8 cellular contexts compared by ENCODE assay signal in the genomic region with DNA sequence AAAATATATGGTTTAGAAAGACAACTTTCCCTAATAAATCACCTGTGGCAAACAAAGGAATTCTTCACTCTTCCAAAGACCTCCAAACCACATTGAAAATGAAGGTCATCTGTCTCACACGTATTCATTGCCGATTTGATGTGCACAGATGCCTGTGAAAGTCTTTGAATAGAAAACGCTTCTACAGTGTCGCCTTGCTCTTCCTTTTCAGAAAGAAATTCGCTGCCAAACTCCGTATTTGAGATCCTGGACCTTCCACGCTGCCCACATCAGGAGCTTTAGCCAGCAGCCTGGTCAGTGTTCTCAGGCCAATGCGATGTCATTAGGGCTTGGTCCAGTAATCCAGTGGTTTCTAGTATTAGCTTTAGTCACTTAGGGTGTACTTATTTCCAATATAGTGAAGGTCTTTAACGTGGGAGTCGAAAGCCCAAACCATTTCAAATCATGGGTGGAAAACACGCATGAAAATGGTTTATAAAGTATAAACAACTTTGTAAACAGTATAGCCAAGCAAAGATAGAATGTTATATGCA. TPM values are rescaled to one million over a fixed set of nuclear protein-coding genes. Genes with fewer than 3 reads are reported as not detected.
DNase-seq lines count a peak whose midpoint lies in the region; TF ChIP-seq lines count a peak whose summit lies in the region.

No MANE protein-coding gene starts in this region.

- peak overlapping the region; percentile 80 for H3K4me2 ChIP-seq in GM23248 (ENCODE audit: unreplicated experiment)
- H3K4me2 ChIP-seq in skeletal muscle satellite cell (ENCODE audit: low read length): peak overlapping the region; percentile 83

- peak; percentile 36 for DNase-seq in GM23248
- DNase-seq in left ventricle myocardium inferior: no peak
- DNase-seq in pons (ENCODE audit: low spot score): no peak
- DNase-seq in kidney glomerular epithelial cell (lab: John Stamatoyannopoulos, UW): no peak
- no peak for DNase-seq in DMS 273 treated with DMSO at 0.1 percent for 48 hours (lab: John Stamatoyannopoulos, UW)
- no peak for DNase-seq in activated effector memory CD4-positive, alpha-beta T cell treated with Interleukin-2 at 50 U/mL for 16 hours

- H3F3A ChIP-seq in GM23248 (ENCODE audit: insufficient read depth): 0 out of 2 replicates have a peak, but pooled peaks cover under 1% of the 10 kb centered on the region

- peak overlapping the region; percentile 89 for H2AFZ ChIP-seq in GM23248

- no peaks in the 10 kb centered on the region for H3K4me1 ChIP-seq in GM23248 (ENCODE audit: insufficient read depth)
- H3K4me1 ChIP-seq in left ventricle myocardium inferior: peaks cover 10% of the 10 kb centered on the region
- peaks cover 12% of the 10 kb centered on the region for H3K4me1 ChIP-seq in skeletal muscle satellite cell (ENCODE audit: control insufficient read depth, insufficient read depth, low read length)

- H3K9me3 ChIP-seq in GM23248 (ENCODE audit: low read depth) (no peaks in the 10 kb centered on the region), left ventricle myocardium inferior (replicated peaks) (no peaks in the 10 kb centered on the region), skeletal muscle satellite cell (replicated peaks; ENCODE audit: low read length) (no peaks in the 10 kb centered on the region)

- TF ChIP-seq CTCF in WI38 (IDR thresholded peaks at IDR 0.05; ENCODE audit: low read depth, low read length) (no peak), left ventricle myocardium inferior (IDR thresholded peaks at IDR 0.05; ENCODE audit: borderline replicate concordance) (no peak)

- intact Hi-C loops in left ventricle myocardium inferior (cut with micrococcal nuclease): no loop called here

- in situ Hi-C loops in GM23248 (cut with MboI): no loop called here

- H4K20me1 ChIP-seq in GM23248 (ENCODE audit: insufficient read depth): no peaks in the 10 kb centered on the region

- H3K27ac ChIP-seq in GM23248 (no peak overlapping the region), left ventricle myocardium inferior (replicated peaks) (peak overlapping the region; percentile 68)

- 49 to 55% methylated on average over 11 of the region's 11 CpGs for WGBS in GM23248 (ENCODE audit: low coverage in 1 of 2, low lambda C conversion rate in 2 of 2, missing lambda C conversion rate in 2 of 2), 2 experiments

- H3K36me3 ChIP-seq in GM23248 (ENCODE audit: low read depth): no peaks in the 10 kb centered on the region
- H3K36me3 ChIP-seq in left ventricle myocardium inferior: no peaks in the 10 kb centered on the region
- no peaks in the 10 kb centered on the region for H3K36me3 ChIP-seq in skeletal muscle satellite cell (ENCODE audit: insufficient read depth, low read length)

- peaks cover 22% of the 10 kb centered on the region for H3K27me3 ChIP-seq in GM23248 (replicated peaks; ENCODE audit: insufficient read depth)
- H3K27me3 ChIP-seq in left ventricle myocardium inferior (ENCODE audit: low read depth): no peaks in the 10 kb centered on the region
- no peaks in the 10 kb centered on the region for H3K27me3 ChIP-seq in skeletal muscle satellite cell (ENCODE audit: control insufficient read depth, insufficient read depth, low read length)

- peak overlapping the region; percentile 69 for H3K9ac ChIP-seq in GM23248
- H3K9ac ChIP-seq in skeletal muscle satellite cell (ENCODE audit: low read depth, low read length): peak overlapping the region; percentile 73

- no peaks in the 10 kb centered on the region for H3K9me2 ChIP-seq in GM23248 (ENCODE audit: insufficient read depth)

- no peaks in the 10 kb centered on the region for H3K79me2 ChIP-seq in GM23248 (ENCODE audit: insufficient read depth)

- peak overlapping the region; percentile 83 for H3K4me3 ChIP-seq in GM23248
- peak overlapping the region; percentile 76 for H3K4me3 ChIP-seq in WI38 (ENCODE audit: low read depth, low read length)
- peak overlapping the region; percentile 71 for H3K4me3 ChIP-seq in left ventricle myocardium inferior
- peak overlapping the region; percentile 79 for H3K4me3 ChIP-seq in skeletal muscle satellite cell (ENCODE audit: low read length)

RNA-seq across cellular contexts. Expression of gene SPINK2, which starts 22.1 kb away (rescaled TPM):
- not detected in 2 replicates for total RNA-seq in GM23248 (2014; rRNA removed; shearing (Covaris generic))
- polyA plus RNA-seq in GM23248 (2016; fragmentation: Nextera tagmentation; extraction: Ambion mirVana): not detected in 2 replicates
- 0.80 TPM for total RNA-seq in left ventricle myocardium inferior
- total RNA-seq in skeletal muscle satellite cell (2012; rRNA removed): not detected in 2 replicates
